ENCODE assay signal across 28 cellular contexts in genomic region chr9:31045810-31046209, GRCh38.
"Had no signal": no experiment of that assay in that cellular context is flagged by ENCODE, and none has a peak within 500 bp of the region (broad histone marks: within the 10 kb centered on the region; RNA-seq: fewer than 3 reads in every experiment).

No MANE protein-coding gene starts in this region.

- H3K36me3 ChIP-seq: breast epithelium, esophagus muscularis mucosa, neutrophil, sigmoid colon, thyroid gland, upper lobe of left lung had no signal

- FAIRE-seq: small intestine had no signal

- H3K27me3 ChIP-seq: breast epithelium, esophagus muscularis mucosa, neutrophil, sigmoid colon, thyroid gland, upper lobe of left lung had no signal

- H3K9me3 ChIP-seq: breast epithelium, esophagus muscularis mucosa, neutrophil, psoas muscle, sigmoid colon, thyroid gland, upper lobe of left lung had no signal

- H3K4me3 ChIP-seq: breast epithelium, esophagus muscularis mucosa, psoas muscle, sigmoid colon, thyroid gland, upper lobe of left lung had no signal

- H3K4me1 ChIP-seq: breast epithelium, esophagus muscularis mucosa, parathyroid adenoma, psoas muscle, sigmoid colon, thyroid gland, upper lobe of left lung had no signal

- ATAC-seq: activated CD8-positive, alpha-beta memory T cell treated with anti-CD3 and anti-CD28 coated beads, Interleukin-2, amount 10 ng/mL, durations not matched to agents 7 days and 5 days; activated CD8-positive, alpha-beta T cell treated with anti-CD3 and anti-CD28 coated beads, Interleukin-2, amount 10 ng/mL, durations not matched to agents 7 days and 5 days; activated naive CD8-positive, alpha-beta T cell treated with anti-CD3 and anti-CD28 coated beads, Interleukin-2, amount 50 U/mL, for 24 hours; left ventricle myocardium superior; psoas muscle; stimulated activated memory B cell treated with anti-CD40 and anti-IgM and Interleukin-4, amounts not matched to agents 10 μg/mL and 1 μg/mL and 100 μg/mL, for 72 hours; stimulated activated naive CD8-positive, alpha-beta T cell treated with anti-CD3 and anti-CD28 coated beads, Interleukin-15, amount 100 ng/mL, for 72 hours had no signal

- DNase-seq: activated B cell treated with CpG ODN at 0.5 μM for 24 hours; activated CD4-positive, alpha-beta T cell treated with anti-CD3 and anti-CD28 coated beads, Interleukin-2, amount 50 U/mL, for 1 hour; activated CD8-positive, alpha-beta memory T cell treated with anti-CD3 and anti-CD28 coated beads, Interleukin-2, amount 10 ng/mL, durations not matched to agents 7 days and 5 days; activated CD8-positive, alpha-beta T cell treated with anti-CD3 and anti-CD28 coated beads, Interleukin-2, amount 10 ng/mL, durations not matched to agents 7 days and 5 days; activated naive CD8-positive, alpha-beta T cell treated with anti-CD3 and anti-CD28 coated beads, Interleukin-2, amount 50 U/mL, for 24 hours; activated T-cell treated with anti-CD3 and anti-CD28 coated beads, Interleukin-2, amount 50 U/mL, for 48 hours; amygdala; endodermal cell; foreskin melanocyte; left ventricle myocardium superior; mesenchymal stem cell; naive B cell; nephron progenitor cell; psoas muscle; sigmoid colon; small intestine; stimulated activated CD4-positive, alpha-beta T cell treated with anti-CD3 and anti-CD28 coated beads, Interleukin-1b, Interleukin-23, amount 100 ng/mL, for 48 hours; stimulated activated CD4-positive, alpha-beta T cell treated with anti-CD3 and anti-CD28 coated beads, Interleukin-4, amount 100 ng/mL, for 4 hours; stimulated activated CD8-positive, alpha-beta memory T cell treated with anti-CD3 and anti-CD28 coated beads, Interleukin-4, amount 100 ng/mL, for 48 hours; stimulated activated naive CD8-positive, alpha-beta T cell treated with anti-CD3 and anti-CD28 coated beads, Interleukin-15, amount 100 ng/mL, for 72 hours; T-helper 2 cell; thyroid gland; upper lobe of left lung had no signal

- H3K27ac ChIP-seq: breast epithelium, esophagus muscularis mucosa, neutrophil, parathyroid adenoma, psoas muscle, sigmoid colon, thyroid gland had no signal
